In genomic region chr3:98733055-98733777, GRCh38 we compare ENCODE assay signal across 8 cellular contexts. TPM values are rescaled to one million over a fixed set of nuclear protein-coding genes. Genes with fewer than 3 reads are reported as not detected.
DNase-seq lines count a peak whose midpoint lies in the region; ATAC-seq and TF ChIP-seq lines count a peak whose summit lies in the region.

No MANE protein-coding gene starts in this region.

- H3K4me1 ChIP-seq in ascending aorta (no peaks in the 10 kb centered on the region), psoas muscle (peaks cover 9% of the 10 kb centered on the region)

- peak; percentile 31 for ATAC-seq in GM21526 (IDR thresholded peaks at IDR 0.05; ENCODE audit: low FRiP score, unreplicated experiment)
- peak; percentile 64 to 83 (median 69) for ATAC-seq in psoas muscle
- ATAC-seq in GM18520 (IDR thresholded peaks at IDR 0.05; ENCODE audit: unreplicated experiment): no peak

- no peaks in the 10 kb centered on the region for H3K9me3 ChIP-seq in KOPT-K1 (ENCODE audit: insufficient read depth, low read length, poor library complexity, severe bottlenecking)
- H3K9me3 ChIP-seq in ascending aorta: no peaks in the 10 kb centered on the region
- no peaks in the 10 kb centered on the region for H3K9me3 ChIP-seq in psoas muscle

- intact Hi-C loops in ascending aorta (cut with DNase I): loop anchor here (2.0 to 5.0 kb wide), 3 partner anchors 44 to 79 kb away; no protein-coding TSS in a partner anchor
- intact Hi-C loops in psoas muscle (cut with DNase I): loop anchor here (5.0 to 10.0 kb wide), 4 partner anchors 39 to 64 kb away; no protein-coding TSS in a partner anchor

- H3K4me3 ChIP-seq in ascending aorta (peak overlapping the region; percentile 74 to 89), psoas muscle (peak overlapping the region; percentile 93)

- H3K36me3 ChIP-seq in KOPT-K1 (ENCODE audit: insufficient read depth, low read length): no peaks in the 10 kb centered on the region
- no peaks in the 10 kb centered on the region for H3K36me3 ChIP-seq in ascending aorta
- no peaks in the 10 kb centered on the region for H3K36me3 ChIP-seq in psoas muscle (ENCODE audit: insufficient read depth in 1 of 2, low read depth in 1 of 2)

- H3K27me3 ChIP-seq in ascending aorta: no peaks in the 10 kb centered on the region
- no peaks in the 10 kb centered on the region for H3K27me3 ChIP-seq in psoas muscle (ENCODE audit: insufficient read depth in 3 of 3, low read length in 2 of 3)

- TF ChIP-seq CTCF in ascending aorta (IDR thresholded peaks at IDR 0.05) (no peak), psoas muscle (IDR thresholded peaks at IDR 0.05) (no peak)

- H3K27ac ChIP-seq in KOPT-K1 (ENCODE audit: low read depth, low read length, poor library complexity, severe bottlenecking) (peak overlapping the region; percentile 6), ascending aorta (peak overlapping the region; percentile 86 to 94), psoas muscle (peak overlapping the region; percentile 86)

- DNase-seq in EL (peak; percentile 39), ascending aorta (ENCODE audit: low spot score in 2 of 2) (peak in 1 of 2 donors; percentile 67), hypothalamus (lab: John Stamatoyannopoulos, UW) (peak in 36 of 51 donors; percentile 22 to 77 (median 50)), psoas muscle (peak; percentile 32 to 62), DMS114 treated with DMSO at 0.1 percent for 48 hours (lab: John Stamatoyannopoulos, UW; ENCODE audit: unreplicated experiment) (no peak)

- WGBS in psoas muscle, 3 donors: 0 to 1% (median 1%) methylated on average over 42 to 43 of the region's 43 CpGs

RNA-seq across cellular contexts. Expression of gene ST3GAL6, which starts 29.9 kb away (rescaled TPM):
- total RNA-seq in ascending aorta (2.7 TPM), psoas muscle (10 to 100 TPM in 1 of 4 donors, 1 to 10 TPM in 3; 8.7 to 22.9 (median 9.6) TPM)
- 10 to 100 TPM in 1 of 3 donors, 1 to 10 TPM in 2; 7.6 to 14.9 (median 8.9) TPM for polyA plus RNA-seq in psoas muscle

Comparison
In these comparisons a context has a peak if more than half of its experiments do, and no peak if none do; other contexts are left out.
1. H3K27ac ChIP-seq: peak in every context shown above with its lines; median percentile 90 in ascending aorta; 86 in psoas muscle; 6 in KOPT-K1.